In the genomic region with DNA sequence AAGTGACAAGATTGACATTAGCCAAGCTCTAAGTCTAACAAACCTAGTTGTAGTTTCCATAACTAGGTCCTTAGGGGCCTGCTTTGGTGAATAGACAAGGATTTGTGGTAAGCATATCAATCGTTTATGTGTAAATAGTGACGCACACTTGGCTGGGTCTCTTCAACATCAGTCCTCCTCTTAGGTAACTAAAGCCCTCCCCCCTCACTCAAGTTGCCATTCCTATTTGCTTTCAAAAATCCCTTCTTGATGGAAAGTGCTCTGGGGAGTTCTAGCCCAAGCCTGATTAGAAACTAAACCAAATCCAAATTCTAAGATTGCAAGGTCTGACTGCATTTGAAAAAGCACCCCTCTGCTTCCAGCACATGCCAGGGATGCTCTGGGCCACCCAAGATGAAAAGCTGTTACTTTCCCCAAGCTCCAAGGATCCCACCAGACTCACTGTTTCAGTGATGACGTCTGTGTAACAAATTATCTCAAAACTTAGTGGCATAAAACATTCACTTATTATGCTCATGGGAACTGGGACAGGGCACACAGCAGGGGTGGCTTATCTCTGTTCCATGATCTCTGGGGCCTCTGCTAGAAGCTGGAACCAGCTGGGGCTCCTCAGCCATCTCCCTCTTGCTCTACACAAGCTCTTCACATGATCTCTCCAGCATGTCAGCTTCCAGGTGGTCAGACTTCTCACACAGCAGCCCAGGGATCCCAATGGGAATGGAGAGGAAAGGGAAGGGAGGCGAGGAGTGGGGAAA, we compare ENCODE assay signal across 1 cellular context.
TF ChIP-seq lines count a peak whose summit lies in the region.

No MANE protein-coding gene starts in this region.

TF ChIP-seq in HEK293, 187 proteins besides CTCF, POLR2A, EP300 and RAD21 (continued from another document and continues in another):
- TF ChIP-seq, protein P1, sequence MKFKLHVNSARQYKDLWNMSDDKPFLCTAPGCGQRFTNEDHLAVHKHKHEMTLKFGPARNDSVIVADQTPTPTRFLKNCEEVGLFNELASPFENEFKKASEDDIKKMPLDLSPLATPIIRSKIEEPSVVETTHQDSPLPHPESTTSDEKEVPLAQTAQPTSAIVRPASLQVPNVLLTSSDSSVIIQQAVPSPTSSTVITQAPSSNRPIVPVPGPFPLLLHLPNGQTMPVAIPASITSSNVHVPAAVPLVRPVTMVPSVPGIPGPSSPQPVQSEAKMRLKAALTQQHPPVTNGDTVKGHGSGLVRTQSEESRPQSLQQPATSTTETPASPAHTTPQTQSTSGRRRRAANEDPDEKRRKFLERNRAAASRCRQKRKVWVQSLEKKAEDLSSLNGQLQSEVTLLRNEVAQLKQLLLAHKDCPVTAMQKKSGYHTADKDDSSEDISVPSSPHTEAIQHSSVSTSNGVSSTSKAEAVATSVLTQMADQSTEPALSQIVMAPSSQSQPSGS (tag by site-specific recombination; IDR thresholded peaks at IDR 0.05; ENCODE audit: low read depth) = peak; percentile 75; the same call in 1 of the 2 replicates
- TF ChIP-seq, protein P2, sequence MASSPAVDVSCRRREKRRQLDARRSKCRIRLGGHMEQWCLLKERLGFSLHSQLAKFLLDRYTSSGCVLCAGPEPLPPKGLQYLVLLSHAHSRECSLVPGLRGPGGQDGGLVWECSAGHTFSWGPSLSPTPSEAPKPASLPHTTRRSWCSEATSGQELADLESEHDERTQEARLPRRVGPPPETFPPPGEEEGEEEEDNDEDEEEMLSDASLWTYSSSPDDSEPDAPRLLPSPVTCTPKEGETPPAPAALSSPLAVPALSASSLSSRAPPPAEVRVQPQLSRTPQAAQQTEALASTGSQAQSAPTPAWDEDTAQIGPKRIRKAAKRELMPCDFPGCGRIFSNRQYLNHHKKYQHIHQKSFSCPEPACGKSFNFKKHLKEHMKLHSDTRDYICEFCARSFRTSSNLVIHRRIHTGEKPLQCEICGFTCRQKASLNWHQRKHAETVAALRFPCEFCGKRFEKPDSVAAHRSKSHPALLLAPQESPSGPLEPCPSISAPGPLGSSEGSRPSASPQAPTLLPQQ (tag by site-specific recombination; IDR thresholded peaks at IDR 0.05) = peak; percentile 44; the same call in 1 of the 2 replicates
- no peak for TF ChIP-seq KLF7 (tag by site-specific recombination; IDR thresholded peaks at IDR 0.05; ENCODE audit: borderline replicate concordance)
- peak; percentile 93 for TF ChIP-seq ZBTB21 (tag by site-specific recombination; IDR thresholded peaks at IDR 0.05)
- no peak for TF ChIP-seq GLI4 (tag by site-specific recombination; IDR thresholded peaks at IDR 0.05)
- TF ChIP-seq ZNF146 (tag by site-specific recombination; IDR thresholded peaks at IDR 0.05) = peak; percentile 9; the same call in 1 of the 2 replicates
- TF ChIP-seq, protein P3, sequence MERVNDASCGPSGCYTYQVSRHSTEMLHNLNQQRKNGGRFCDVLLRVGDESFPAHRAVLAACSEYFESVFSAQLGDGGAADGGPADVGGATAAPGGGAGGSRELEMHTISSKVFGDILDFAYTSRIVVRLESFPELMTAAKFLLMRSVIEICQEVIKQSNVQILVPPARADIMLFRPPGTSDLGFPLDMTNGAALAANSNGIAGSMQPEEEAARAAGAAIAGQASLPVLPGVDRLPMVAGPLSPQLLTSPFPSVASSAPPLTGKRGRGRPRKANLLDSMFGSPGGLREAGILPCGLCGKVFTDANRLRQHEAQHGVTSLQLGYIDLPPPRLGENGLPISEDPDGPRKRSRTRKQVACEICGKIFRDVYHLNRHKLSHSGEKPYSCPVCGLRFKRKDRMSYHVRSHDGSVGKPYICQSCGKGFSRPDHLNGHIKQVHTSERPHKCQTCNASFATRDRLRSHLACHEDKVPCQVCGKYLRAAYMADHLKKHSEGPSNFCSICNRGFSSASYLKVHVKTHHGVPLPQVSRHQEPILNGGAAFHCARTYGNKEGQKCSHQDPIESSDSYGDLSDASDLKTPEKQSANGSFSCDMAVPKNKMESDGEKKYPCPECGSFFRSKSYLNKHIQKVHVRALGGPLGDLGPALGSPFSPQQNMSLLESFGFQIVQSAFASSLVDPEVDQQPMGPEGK (tag by site-specific recombination; IDR thresholded peaks at IDR 0.05) = peak; percentile 82
- no peak for TF ChIP-seq ZNF274 (IDR thresholded peaks at IDR 0.05; ENCODE audit: low read length)
- no peak for TF ChIP-seq ZNF274 (tag by site-specific recombination; IDR thresholded peaks at IDR 0.05; ENCODE audit: borderline replicate concordance)
- TF ChIP-seq ZNF596 (tag by site-specific recombination; IDR thresholded peaks at IDR 0.05) = peak; percentile 71
- TF ChIP-seq ZNF48 (tag by site-specific recombination; IDR thresholded peaks at IDR 0.05) = no peak
- peak; percentile 93 for TF ChIP-seq BCL11A (tag by site-specific recombination; IDR thresholded peaks at IDR 0.05; ENCODE audit: low read depth)
- TF ChIP-seq, protein P4, sequence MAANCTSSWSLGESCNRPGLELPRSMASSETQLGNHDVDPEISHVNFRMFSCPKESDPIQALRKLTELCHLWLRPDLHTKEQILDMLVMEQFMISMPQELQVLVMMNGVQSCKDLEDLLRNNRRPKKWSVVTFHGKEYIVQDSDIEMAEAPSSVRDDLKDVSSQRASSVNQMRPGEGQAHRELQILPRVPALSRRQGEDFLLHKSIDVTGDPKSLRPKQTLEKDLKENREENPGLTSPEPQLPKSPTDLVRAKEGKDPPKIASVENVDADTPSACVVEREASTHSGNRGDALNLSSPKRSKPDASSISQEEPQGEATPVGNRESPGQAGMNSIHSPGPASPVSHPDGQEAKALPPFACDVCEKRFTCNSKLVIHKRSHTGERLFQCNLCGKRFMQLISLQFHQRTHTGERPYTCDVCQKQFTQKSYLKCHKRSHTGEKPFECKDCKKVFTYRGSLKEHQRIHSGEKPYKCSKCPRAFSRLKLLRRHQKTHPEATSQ (tag by site-specific recombination; IDR thresholded peaks at IDR 0.05) = no peak
- no peak for TF ChIP-seq ZNF302 (tag by site-specific recombination; IDR thresholded peaks at IDR 0.05; ENCODE audit: low read depth)
- TF ChIP-seq KLF8 (tag by site-specific recombination; IDR thresholded peaks at IDR 0.05) = peak; percentile 25; the same call in 1 of the 2 replicates
- no peak for TF ChIP-seq ZNF211 (tag by site-specific recombination; IDR thresholded peaks at IDR 0.05; ENCODE audit: low read depth)
- TF ChIP-seq KLF9 (tag by site-specific recombination; IDR thresholded peaks at IDR 0.05; ENCODE audit: low read depth) = no peak
- TF ChIP-seq ZNF658 (tag by site-specific recombination; IDR thresholded peaks at IDR 0.05) = no peak
- TF ChIP-seq HOXA7 (CRISPR knock-in tag; IDR thresholded peaks at IDR 0.05; ENCODE audit: borderline replicate concordance) = no peak
- TF ChIP-seq ZNF214 (tag by site-specific recombination; IDR thresholded peaks at IDR 0.05; ENCODE audit: borderline replicate concordance) = no peak
- no peak for TF ChIP-seq ZNF112 (tag by site-specific recombination; IDR thresholded peaks at IDR 0.05)
- no peak for TF ChIP-seq HOXC10 (CRISPR knock-in tag; IDR thresholded peaks at IDR 0.05)
- peak; percentile 94 for TF ChIP-seq ZXDB (tag by site-specific recombination; IDR thresholded peaks at IDR 0.05)
- TF ChIP-seq, protein P5, sequence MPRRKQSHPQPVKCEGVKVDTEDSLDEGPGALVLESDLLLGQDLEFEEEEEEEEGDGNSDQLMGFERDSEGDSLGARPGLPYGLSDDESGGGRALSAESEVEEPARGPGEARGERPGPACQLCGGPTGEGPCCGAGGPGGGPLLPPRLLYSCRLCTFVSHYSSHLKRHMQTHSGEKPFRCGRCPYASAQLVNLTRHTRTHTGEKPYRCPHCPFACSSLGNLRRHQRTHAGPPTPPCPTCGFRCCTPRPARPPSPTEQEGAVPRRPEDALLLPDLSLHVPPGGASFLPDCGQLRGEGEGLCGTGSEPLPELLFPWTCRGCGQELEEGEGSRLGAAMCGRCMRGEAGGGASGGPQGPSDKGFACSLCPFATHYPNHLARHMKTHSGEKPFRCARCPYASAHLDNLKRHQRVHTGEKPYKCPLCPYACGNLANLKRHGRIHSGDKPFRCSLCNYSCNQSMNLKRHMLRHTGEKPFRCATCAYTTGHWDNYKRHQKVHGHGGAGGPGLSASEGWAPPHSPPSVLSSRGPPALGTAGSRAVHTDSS (tag by site-specific recombination; IDR thresholded peaks at IDR 0.05) = peak; percentile 60; the same call in 1 of the 2 replicates
- TF ChIP-seq MYNN (tag by site-specific recombination; IDR thresholded peaks at IDR 0.05; ENCODE audit: borderline replicate concordance) = no peak
- TF ChIP-seq GLIS2 (tag by site-specific recombination; IDR thresholded peaks at IDR 0.05) = peak; percentile 15; the same call in 1 of the 2 replicates
- TF ChIP-seq ZSCAN30 (tag by site-specific recombination; IDR thresholded peaks at IDR 0.05) = peak; percentile 38
- TF ChIP-seq, protein P6, sequence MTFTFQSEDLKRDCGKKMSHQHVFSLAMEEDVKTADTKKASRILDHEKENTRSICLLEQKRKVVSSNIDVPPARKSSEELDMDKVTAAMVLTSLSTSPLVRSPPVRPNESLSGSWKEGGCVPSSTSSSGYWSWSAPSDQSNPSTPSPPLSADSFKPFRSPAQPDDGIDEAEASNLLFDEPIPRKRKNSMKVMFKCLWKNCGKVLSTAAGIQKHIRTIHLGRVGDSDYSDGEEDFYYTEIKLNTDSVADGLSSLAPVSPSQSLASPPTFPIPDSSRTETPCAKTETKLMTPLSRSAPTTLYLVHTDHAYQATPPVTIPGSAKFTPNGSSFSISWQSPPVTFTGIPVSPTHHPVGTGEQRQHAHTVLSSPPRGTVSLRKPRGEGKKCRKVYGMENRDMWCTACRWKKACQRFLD (tag by site-specific recombination; IDR thresholded peaks at IDR 0.05) = no peak
- TF ChIP-seq YY1 (tag by site-specific recombination; IDR thresholded peaks at IDR 0.05) = no peak
- peak; percentile 79 for TF ChIP-seq ZNF341 (tag by site-specific recombination; IDR thresholded peaks at IDR 0.05; ENCODE audit: low read depth)
- TF ChIP-seq ZNF791 (tag by site-specific recombination; IDR thresholded peaks at IDR 0.05) = no peak
- TF ChIP-seq ZNF416 (tag by site-specific recombination; IDR thresholded peaks at IDR 0.05) = no peak
- no peak for TF ChIP-seq ZNF16 (tag by site-specific recombination; IDR thresholded peaks at IDR 0.05; ENCODE audit: low read depth)
- TF ChIP-seq ZNF37A (tag by site-specific recombination; IDR thresholded peaks at IDR 0.05) = no peak
- TF ChIP-seq SP7 (tag by site-specific recombination; IDR thresholded peaks at IDR 0.05) = peak; percentile 92
- no peak for TF ChIP-seq ZNF184 (tag by site-specific recombination; IDR thresholded peaks at IDR 0.05)
- TF ChIP-seq ZNF777 (tag by site-specific recombination; IDR thresholded peaks at IDR 0.05; ENCODE audit: borderline replicate concordance) = no peak
- peak; percentile 11 for TF ChIP-seq SP3 (tag by site-specific recombination; IDR thresholded peaks at IDR 0.05)
- TF ChIP-seq ZNF350 (tag by site-specific recombination; IDR thresholded peaks at IDR 0.05) = no peak
- no peak for TF ChIP-seq ZNF23 (tag by site-specific recombination; IDR thresholded peaks at IDR 0.05; ENCODE audit: borderline replicate concordance)
- TF ChIP-seq TRIM28 (IDR thresholded peaks at IDR 0.05; ENCODE audit: borderline replicate concordance, low read length) = peak; percentile 56; the same call in 1 of the 2 replicates
- no peak for TF ChIP-seq ZNF585B (tag by site-specific recombination; IDR thresholded peaks at IDR 0.05)
- TF ChIP-seq ZNF157 (tag by site-specific recombination; IDR thresholded peaks at IDR 0.05) = no peak
- TF ChIP-seq, protein P7, sequence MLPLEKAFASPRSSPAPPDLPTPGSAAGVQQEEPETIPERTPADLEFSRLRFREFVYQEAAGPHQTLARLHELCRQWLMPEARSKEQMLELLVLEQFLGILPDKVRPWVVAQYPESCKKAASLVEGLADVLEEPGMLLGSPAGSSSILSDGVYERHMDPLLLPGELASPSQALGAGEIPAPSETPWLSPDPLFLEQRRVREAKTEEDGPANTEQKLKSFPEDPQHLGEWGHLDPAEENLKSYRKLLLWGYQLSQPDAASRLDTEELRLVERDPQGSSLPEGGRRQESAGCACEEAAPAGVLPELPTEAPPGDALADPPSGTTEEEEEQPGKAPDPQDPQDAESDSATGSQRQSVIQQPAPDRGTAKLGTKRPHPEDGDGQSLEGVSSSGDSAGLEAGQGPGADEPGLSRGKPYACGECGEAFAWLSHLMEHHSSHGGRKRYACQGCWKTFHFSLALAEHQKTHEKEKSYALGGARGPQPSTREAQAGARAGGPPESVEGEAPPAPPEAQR (tag by site-specific recombination; IDR thresholded peaks at IDR 0.05) = no peak
- TF ChIP-seq ZNF549 (tag by site-specific recombination; IDR thresholded peaks at IDR 0.05) = no peak
- peak; percentile 81 for TF ChIP-seq IKZF3 (tag by site-specific recombination; IDR thresholded peaks at IDR 0.05)
- TF ChIP-seq ZBTB1 (tag by site-specific recombination; IDR thresholded peaks at IDR 0.05) = peak; percentile 73; the same call in 1 of the 2 replicates
- TF ChIP-seq GFI1B (tag by site-specific recombination; IDR thresholded peaks at IDR 0.05) = peak; percentile 98
- TF ChIP-seq, protein P8, sequence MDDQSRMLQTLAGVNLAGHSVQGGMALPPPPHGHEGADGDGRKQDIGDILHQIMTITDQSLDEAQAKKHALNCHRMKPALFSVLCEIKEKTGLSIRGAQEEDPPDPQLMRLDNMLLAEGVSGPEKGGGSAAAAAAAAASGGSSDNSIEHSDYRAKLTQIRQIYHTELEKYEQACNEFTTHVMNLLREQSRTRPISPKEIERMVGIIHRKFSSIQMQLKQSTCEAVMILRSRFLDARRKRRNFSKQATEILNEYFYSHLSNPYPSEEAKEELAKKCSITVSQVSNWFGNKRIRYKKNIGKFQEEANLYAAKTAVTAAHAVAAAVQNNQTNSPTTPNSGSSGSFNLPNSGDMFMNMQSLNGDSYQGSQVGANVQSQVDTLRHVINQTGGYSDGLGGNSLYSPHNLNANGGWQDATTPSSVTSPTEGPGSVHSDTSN (CRISPR knock-in tag; IDR thresholded peaks at IDR 0.05) = no peak
- TF ChIP-seq, protein P9, sequence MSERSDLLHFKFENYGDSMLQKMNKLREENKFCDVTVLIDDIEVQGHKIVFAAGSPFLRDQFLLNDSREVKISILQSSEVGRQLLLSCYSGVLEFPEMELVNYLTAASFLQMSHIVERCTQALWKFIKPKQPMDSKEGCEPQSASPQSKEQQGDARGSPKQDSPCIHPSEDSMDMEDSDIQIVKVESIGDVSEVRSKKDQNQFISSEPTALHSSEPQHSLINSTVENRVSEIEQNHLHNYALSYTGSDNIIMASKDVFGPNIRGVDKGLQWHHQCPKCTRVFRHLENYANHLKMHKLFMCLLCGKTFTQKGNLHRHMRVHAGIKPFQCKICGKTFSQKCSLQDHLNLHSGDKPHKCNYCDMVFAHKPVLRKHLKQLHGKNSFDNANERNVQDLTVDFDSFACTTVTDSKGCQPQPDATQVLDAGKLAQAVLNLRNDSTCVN (tag by site-specific recombination; optimal IDR thresholded peaks at IDR 0.05) = peak; percentile 2
- TF ChIP-seq SCRT2 (tag by site-specific recombination; IDR thresholded peaks at IDR 0.05) = no peak
